ENCODE assay signal across 22 cellular contexts in genomic region chr1:235844776-235845175, GRCh38. TPM values are rescaled to one million over a fixed set of nuclear protein-coding genes. Genes with fewer than 3 reads are reported as not detected.
DNase-seq lines count a peak whose midpoint lies in the region; ATAC-seq, FAIRE-seq and TF ChIP-seq lines count a peak whose summit lies in the region.
"Had no signal": no experiment of that assay in that cellular context is flagged by ENCODE, and none has a peak within 500 bp of the region (broad histone marks: within the 10 kb centered on the region; RNA-seq: fewer than 3 reads in every experiment).

No MANE protein-coding gene starts in this region.

- no peaks in the 10 kb centered on the region for H4K20me1 ChIP-seq in HepG2 (ENCODE audit: insufficient read depth, low read length)

- H3K9me3 ChIP-seq in right lobe of liver (no peaks in the 10 kb centered on the region), HepG2 (ENCODE audit: low read length) (no peaks in the 10 kb centered on the region), T-helper 17 cell (ENCODE audit: control insufficient read depth, low read length, poor library complexity, severe bottlenecking) (no peaks in the 10 kb centered on the region), HAP-1 (no peaks in the 10 kb centered on the region)
- H3K9me3 ChIP-seq: SJSA1 had no signal

- BruUV-seq in HepG2 (replicated peaks; lab: Mats Ljungman, UMichigan), result no TSS peak

- H3K27ac ChIP-seq in right lobe of liver, result no peak overlapping the region
- no peak overlapping the region for H3K27ac ChIP-seq in HepG2 (ENCODE audit: extremely low read length, insufficient read depth, low read length)
- peak overlapping the region; percentile 37 for H3K27ac ChIP-seq in epithelial cell of prostate
- H3K27ac ChIP-seq: KMS-11, SJSA1 had no signal

- no peak overlapping the region for H3K4me3 ChIP-seq in right lobe of liver
- H3K4me3 ChIP-seq in HepG2 (replicated peaks in 1 of 3; ENCODE audit: insufficient read depth in 1 of 3, low read depth in 2 of 3, low read length in 3 of 3), result no peak overlapping the region
- no peak overlapping the region for H3K4me3 ChIP-seq in HAP-1
- H3K4me3 ChIP-seq: SJSA1 had no signal

- TF ChIP-seq RAD21 in HepG2 (CRISPR knock-in tag; IDR thresholded peaks at IDR 0.05), result no peak

- no peak overlapping the region for H3K27ac Mint-ChIP-seq in T-helper 17 cell
- peak overlapping the region; percentile 91 for H3K27ac Mint-ChIP-seq in stimulated activated naive B cell treated with anti-CD40 and anti-IgM and Interleukin-4, amounts not matched to agents 10 μg/mL and 1 μg/mL and 100 μg/mL, for 72 hours

- H3K36me3 ChIP-seq in right lobe of liver (no peaks in the 10 kb centered on the region), HepG2 (replicated peaks in 1 of 2; ENCODE audit: control insufficient read depth in 1 of 2, insufficient read depth in 2 of 2, low read length in 2 of 2) (no peaks in the 10 kb centered on the region), HAP-1 (replicated peaks) (no peaks in the 10 kb centered on the region)
- H3K36me3 ChIP-seq: SJSA1 had no signal

- CTCF ChIA-PET in HepG2 (lab: Yijun Ruan, JAX; ENCODE audit: low intra/inter-chr PET ratio, low total read pairs), result no interaction called here

- no peak for FAIRE-seq in HepG2 (lab: Jason Lieb, UNC)
- FAIRE-seq: RCC 7860 had no signal

- TF ChIP-seq CTCF in right lobe of liver (IDR thresholded peaks at IDR 0.05), result no peak
- TF ChIP-seq CTCF in HepG2 (CRISPR knock-in tag; IDR thresholded peaks at IDR 0.05), result no peak

- no peak for TF ChIP-seq POLR2A in right lobe of liver (IDR thresholded peaks at IDR 0.05)
- no peak for TF ChIP-seq POLR2A in HepG2 (IDR thresholded peaks at IDR 0.05; ENCODE audit: insufficient read depth in 1 of 2, low read depth in 2 of 2, low read length in 2 of 2)

- peak; percentile 75 to 83 (median 80) for ATAC-seq in right lobe of liver
- ATAC-seq in HepG2, result no peak
- no peak for ATAC-seq in T-helper 17 cell
- no peak for ATAC-seq in stimulated activated naive B cell treated with anti-CD40 and anti-IgM and Interleukin-4, amounts not matched to agents 10 μg/mL and 1 μg/mL and 100 μg/mL, for 72 hours (replicated peaks)

- H3K79me2 ChIP-seq in HepG2 (ENCODE audit: insufficient read depth, low read length), result no peaks in the 10 kb centered on the region

- H3K27me3 ChIP-seq in right lobe of liver, result no peaks in the 10 kb centered on the region
- H3K27me3 ChIP-seq in HepG2 (ENCODE audit: control insufficient read depth in 1 of 2, insufficient read depth in 2 of 2, low read length in 2 of 2), result no peaks in the 10 kb centered on the region
- H3K27me3 ChIP-seq in HAP-1 (ENCODE audit: low read depth), result no peaks in the 10 kb centered on the region
- H3K27me3 ChIP-seq: SJSA1 had no signal

- H3K9me3 Mint-ChIP-seq in stimulated activated naive B cell treated with anti-CD40 and anti-IgM and Interleukin-4, amounts not matched to agents 10 μg/mL and 1 μg/mL and 100 μg/mL, for 72 hours, result peaks cover 7 to 26% of the 10 kb centered on the region in 2 donors

- TF ChIP-seq EP300 in HepG2 (IDR thresholded peaks at IDR 0.05; ENCODE audit: low read depth in 2 of 2, low read length in 2 of 2) (no peak), HepG2 (CRISPR knock-in tag; IDR thresholded peaks at IDR 0.05; ENCODE audit: borderline replicate concordance) (no peak)

- POLR2A ChIA-PET in HepG2 (lab: Yijun Ruan, JAX), result no interaction called here

- in situ Hi-C loops in HepG2 (cut with HindIII; ENCODE audit: extremely low pct_ligation_motif_present, low pct_unique_long_range_greater_than_20kb) (no loop called here), HAP-1 (cut with MboI; ENCODE audit: low sequenced_read_pairs) (no loop called here)

- peaks cover 45% of the 10 kb centered on the region for H3K4me1 Mint-ChIP-seq in T-helper 17 cell
- H3K4me1 Mint-ChIP-seq in stimulated activated naive B cell treated with anti-CD40 and anti-IgM and Interleukin-4, amounts not matched to agents 10 μg/mL and 1 μg/mL and 100 μg/mL, for 72 hours, result peaks cover 71 to 89% of the 10 kb centered on the region in 2 donors

- H3K4me1 ChIP-seq in right lobe of liver (peaks cover 0 to 15% (median 7%) of the 10 kb centered on the region in 4 donors), HepG2 (ENCODE audit: insufficient read depth, low read length) (peaks cover 7% of the 10 kb centered on the region; the same call in 1 of the 2 replicates), HAP-1 (no peaks in the 10 kb centered on the region; the same call in 1 of the 2 replicates)
- H3K4me1 ChIP-seq: SJSA1 had no signal

- DNase-seq in right lobe of liver, result no peak
- no peak for DNase-seq in HepG2 (ENCODE audit: low spot score)
- no peak for DNase-seq in T-helper 17 cell
- no peak for DNase-seq in epithelial cell of prostate (ENCODE audit: low read depth, low spot score)
- DNase-seq in stimulated activated naive B cell treated with anti-CD40 and anti-IgM and Interleukin-4, amounts not matched to agents 10 μg/mL and 1 μg/mL and 100 μg/mL, for 72 hours, result no peak
- DNase-seq in stimulated activated CD4-positive, alpha-beta T cell treated with anti-CD3 and anti-CD28 coated beads, Interleukin-15, amount 100 ng/mL, for 24 hours, result no peak
- DNase-seq in HAP-1 (ENCODE audit: low spot score in 2 of 2), result no peak
- no peak for DNase-seq in posterior cingulate gyrus
- DNase-seq: 8988T, DMS53, GF-D8, GOT3, NCI-H1105, NCI-H1694, NCI-H2081, NCI-H2171, NCI-H345, NCI-H524, NCI-H774 had no signal

- no peak overlapping the region for H2AFZ ChIP-seq in HepG2 (ENCODE audit: low read length)

- no peak overlapping the region for H3K9ac ChIP-seq in HepG2 (ENCODE audit: insufficient read depth, low read depth, low read length)
- H3K9ac ChIP-seq: KMS-11 had no signal

- intact Hi-C loops in right lobe of liver (cut with DNase I), result no loop called here
- intact Hi-C loops in HepG2 (cut with micrococcal nuclease; ENCODE audit: unreplicated experiment), result loop anchor here (5.0 kb wide), 1 partner anchor 332 kb away; no protein-coding TSS in a partner anchor
- intact Hi-C loops in posterior cingulate gyrus (cut with DNase I), result no loop called here

- peak overlapping the region; percentile 2 for H3K4me3 Mint-ChIP-seq in T-helper 17 cell
- no peak overlapping the region for H3K4me3 Mint-ChIP-seq in stimulated activated naive B cell treated with anti-CD40 and anti-IgM and Interleukin-4, amounts not matched to agents 10 μg/mL and 1 μg/mL and 100 μg/mL, for 72 hours

- H3K4me2 ChIP-seq in HepG2 (ENCODE audit: low read depth, low read length), result no peak overlapping the region
- H3K4me2 ChIP-seq: KMS-11 had no signal

- WGBS in right lobe of liver (ENCODE audit: insufficient coverage, low coverage, low lambda C conversion rate, missing lambda C conversion rate), result no CpG with 5 or more reads among the region's 3 CpGs
- WGBS in HepG2 (ENCODE audit: low lambda C conversion rate), result 72% methylated on average over 3 of the region's 3 CpGs

- peaks cover 7% of the 10 kb centered on the region for H3K36me3 Mint-ChIP-seq in T-helper 17 cell (ENCODE audit: low read depth)
- peaks cover 21 to 58% of the 10 kb centered on the region in 2 donors for H3K36me3 Mint-ChIP-seq in stimulated activated naive B cell treated with anti-CD40 and anti-IgM and Interleukin-4, amounts not matched to agents 10 μg/mL and 1 μg/mL and 100 μg/mL, for 72 hours

- no peaks in the 10 kb centered on the region for H3K27me3 Mint-ChIP-seq in T-helper 17 cell
- no peaks in the 10 kb centered on the region for H3K27me3 Mint-ChIP-seq in stimulated activated naive B cell treated with anti-CD40 and anti-IgM and Interleukin-4, amounts not matched to agents 10 μg/mL and 1 μg/mL and 100 μg/mL, for 72 hours

RNA-seq across cellular contexts. Expression of gene LYST, which starts 21.9 kb away (rescaled TPM):
- total RNA-seq in right lobe of liver (10 to 100 TPM in 5 of 6 experiments, 1 to 10 TPM in 1; 9.0 to 16.6 (median 12.5) TPM), HepG2 (2016; rRNA removed; fragmentation: Illumina TruSeq; extraction: Trizol) (2.5 and 2.7 TPM in 2 replicates), T-helper 17 cell (10 to 100 TPM; 24.5 to 29.6 TPM)
- total RNA-seq in HepG2 (2016; cell fraction: cytosol; rRNA removed; fragmentation: Illumina TruSeq; extraction: Trizol; ENCODE audit: low read depth), result 2.5 and 2.8 TPM in 2 replicates
- total RNA-seq in HepG2 (2016; cell fraction: insoluble cytoplasmic fraction; rRNA removed; fragmentation: Illumina TruSeq; extraction: Trizol), result 2.8 and 3.0 TPM in 2 replicates
- total RNA-seq in HepG2 (2016; cell fraction: membrane; rRNA removed; fragmentation: Illumina TruSeq; extraction: Trizol), result 1.3 and 1.6 TPM in 2 replicates
- total RNA-seq in HepG2 (2016; cell fraction: nucleus; rRNA removed; fragmentation: Illumina TruSeq; extraction: Trizol), result 5.8 and 6.4 TPM in 2 replicates
- polyA plus RNA-seq in HepG2 (2011; rRNA removed), result 0.91 and 1.3 TPM in 2 replicates
- 0.55 and 1.0 TPM in 2 replicates for polyA plus RNA-seq in HepG2 (2011; cell fraction: cytosol; rRNA removed)
- polyA plus RNA-seq in HepG2 (2011; cell fraction: nucleus; rRNA removed), result 1.5 and 1.6 TPM in 2 replicates
- polyA plus RNA-seq in HepG2 (2012), result 0.80 and 0.81 TPM in 2 replicates
- 2.1 and 2.9 TPM in 2 replicates for polyA plus RNA-seq in HepG2 (2016; cell fraction: cytosol; fragmentation: Illumina TruSeq; extraction: Trizol; ENCODE audit: low read depth)
- 2.1 and 2.2 TPM in 2 replicates for polyA plus RNA-seq in HepG2 (2016; cell fraction: insoluble cytoplasmic fraction; fragmentation: Illumina TruSeq; extraction: Trizol; ENCODE audit: low read depth)
- polyA plus RNA-seq in HepG2 (2016; cell fraction: membrane; fragmentation: Illumina TruSeq; extraction: Trizol; ENCODE audit: low read depth), result 1.7 and 1.8 TPM in 2 replicates
- 3.3 and 5.1 TPM in 2 replicates for polyA plus RNA-seq in HepG2 (2016; cell fraction: nucleus; fragmentation: Illumina TruSeq; extraction: Trizol; ENCODE audit: insufficient read depth, low read depth)
- 1.4 and 4.8 TPM in 2 replicates for polyA minus RNA-seq in HepG2 (2011; rRNA and poly(A)+ RNA removed; ENCODE audit: low replicate concordance)
- polyA minus RNA-seq in HepG2 (2011; cell fraction: cytosol; rRNA and poly(A)+ RNA removed), result 2.0 and 2.5 TPM in 2 replicates
- polyA minus RNA-seq in HepG2 (2011; cell fraction: nucleus; rRNA and poly(A)+ RNA removed), result 7.7 and 8.7 TPM in 2 replicates

Comparison
In these comparisons a context has a peak if more than half of its experiments do, and no peak if none do; other contexts are left out.
1. ATAC-seq: peak in right lobe of liver (4 of 4); none in HepG2 (single experiment), T-helper 17 cell (single experiment) and stimulated activated naive B cell treated with anti-CD40 and anti-IgM and Interleukin-4, amounts not matched to agents 10 μg/mL and 1 μg/mL and 100 μg/mL, for 72 hours (0 of 2).